ENCODE assay signal across 33 cellular contexts in genomic region chr12:30972035-30972434, GRCh38. TPM values are rescaled to one million over a fixed set of nuclear protein-coding genes. Genes with fewer than 3 reads are reported as not detected.
"Had no signal": no experiment of that assay in that cellular context is flagged by ENCODE, and none has a peak within 500 bp of the region (broad histone marks: within the 10 kb centered on the region; RNA-seq: fewer than 3 reads in every experiment).

No MANE protein-coding gene starts in this region.

- H3K27ac ChIP-seq: adrenal gland, ascending aorta, body of pancreas, brain microvascular endothelial cell, breast epithelium, cardiac muscle cell had no signal

- ATAC-seq: activated naive CD4-positive, alpha-beta T cell treated with anti-CD3 and anti-CD28 coated beads, Interleukin-2, amount 50 U/mL, for 72 hours; activated naive CD8-positive, alpha-beta T cell treated with anti-CD3 and anti-CD28 coated beads, Interleukin-2, amount 50 U/mL, for 24 hours; activated T-cell treated with anti-CD3 and anti-CD28 coated beads, Interleukin-2, amount 50 U/mL, for 4 hours; activated T-cell treated with anti-CD3 and anti-CD28 coated beads, Interleukin-2, amount 50 U/mL, for 72 hours; activated T-helper 17 cell treated with anti-CD3 and anti-CD28 coated beads, Interleukin-2, amount 50 U/mL, for 72 hours; body of pancreas had no signal

- FAIRE-seq: astrocyte, bronchial epithelial cell had no signal

- H3K36me3 ChIP-seq: adrenal gland, ascending aorta, brain microvascular endothelial cell, breast epithelium, cardiac muscle cell had no signal

- H3K27me3 ChIP-seq: adrenal gland, ascending aorta, body of pancreas, breast epithelium, cardiac muscle cell had no signal

- H3K4me1 ChIP-seq: adrenal gland, ascending aorta, body of pancreas had no signal

- H3K4me3 ChIP-seq: adrenal gland, ascending aorta, body of pancreas, breast epithelium, cardiac muscle cell had no signal

- H3K9me3 ChIP-seq: adrenal gland, ascending aorta, body of pancreas, breast epithelium had no signal

- DNase-seq: activated effector memory CD4-positive, alpha-beta T cell treated with anti-CD3 and anti-CD28 coated beads, Interleukin-2, amount 50 U/mL, for 16 hours; activated effector memory CD4-positive, alpha-beta T cell treated with Interleukin-2 at 50 U/mL for 16 hours; activated gamma-delta T cell; activated gamma-delta T cell treated with Interleukin-2 at 50 U/mL for 16 hours; activated naive CD4-positive, alpha-beta T cell; activated naive CD4-positive, alpha-beta T cell treated with anti-CD3 and anti-CD28 coated beads for 36 hours; activated naive CD4-positive, alpha-beta T cell treated with anti-CD3 and anti-CD28 coated beads, Interleukin-2, amount 10 ng/mL, durations not matched to agents 7 days and 5 days; activated naive CD4-positive, alpha-beta T cell treated with anti-CD3 and anti-CD28 coated beads, Interleukin-2, amount 50 U/mL, for 16 hours; activated naive CD4-positive, alpha-beta T cell treated with Interleukin-2 at 50 U/mL for 16 hours; activated naive CD8-positive, alpha-beta T cell treated with anti-CD3 and anti-CD28 coated beads for 36 hours; activated naive CD8-positive, alpha-beta T cell treated with anti-CD3 and anti-CD28 coated beads, Interleukin-2, amount 10 ng/mL, durations not matched to agents 7 days and 5 days; activated naive CD8-positive, alpha-beta T cell treated with anti-CD3 and anti-CD28 coated beads, Interleukin-2, amount 50 U/mL, for 24 hours; activated T-cell treated with anti-CD3 and anti-CD28 coated beads, Interleukin-2, amount 50 U/mL, for 24 hours; activated T-cell treated with anti-CD3 and anti-CD28 coated beads, Interleukin-2, amount 50 U/mL, for 4 hours; activated T-cell treated with anti-CD3 and anti-CD28 coated beads, Interleukin-2, amount 50 U/mL, for 48 hours; activated T-cell treated with anti-CD3 and anti-CD28 coated beads, Interleukin-2, amount 50 U/mL, for 72 hours; adrenal gland; amniotic stem cell; amygdala; anterior cingulate cortex; body of pancreas; brain microvascular endothelial cell; central memory CD4-positive, alpha-beta T cell; cerebellar nuclear complex had no signal

RNA-seq across cellular contexts. Expression of gene TSPAN11, which starts 45.5 kb away (rescaled TPM):
- total RNA-seq: activated naive CD4-positive, alpha-beta T cell treated with anti-CD3 and anti-CD28 coated beads for 36 hours; activated naive CD4-positive, alpha-beta T cell treated with anti-CD3 and anti-CD28 coated beads, Interleukin-2, amount 50 U/mL, for 72 hours; activated naive CD8-positive, alpha-beta T cell treated with anti-CD3 and anti-CD28 coated beads for 36 hours; activated naive CD8-positive, alpha-beta T cell treated with anti-CD3 and anti-CD28 coated beads, Interleukin-2, amount 10 ng/mL, durations not matched to agents 7 days and 5 days; activated T-cell treated with anti-CD3 and anti-CD28 coated beads, Interleukin-2, amount 50 U/mL, for 4 hours; activated T-helper 1 cell treated with anti-CD3 and anti-CD28 coated beads, Interleukin-12 subunit alpha, Interleukin-12 subunit beta, Interleukin-2, Interleukin-4 antibody, amounts not matched to agents 30 ng/mL and 10 ng/mL and 1 ng/mL, durations not matched to agents 14 hours and 24 hours and 36 hours; activated T-helper 2 cell treated with anti-CD3 and anti-CD28 coated beads, Interferon-gamma antibody, Interleukin-2, Interleukin-4, amounts not matched to agents 10 μg/mL and 5 μg/mL and 100 μg/mL, durations not matched to agents 14 hours and 24 hours and 36 hours; bronchial epithelial cell had no signal
